Comparison of ENCODE assay signal across 25 cellular contexts in the genomic region with DNA sequence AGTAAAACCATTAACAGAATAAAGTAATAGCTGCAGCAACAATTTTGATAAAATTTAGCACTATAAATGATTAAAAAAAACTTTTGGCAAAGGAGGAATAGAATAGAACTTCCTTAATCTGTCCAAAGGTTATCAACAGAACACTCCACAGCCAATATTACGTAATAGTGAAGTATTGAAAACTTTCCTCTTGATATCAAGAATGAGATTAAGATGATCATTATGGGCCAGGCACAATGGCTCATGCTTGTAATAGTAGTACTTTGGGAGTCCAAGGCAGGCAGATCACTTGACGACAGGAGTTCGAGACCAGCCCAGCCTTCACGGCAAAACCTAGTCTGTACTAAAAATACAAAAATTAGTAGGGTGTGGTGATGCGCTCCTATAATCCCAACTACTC. TPM values are rescaled to one million over a fixed set of nuclear protein-coding genes. Genes with fewer than 3 reads are reported as not detected.
"Had no signal": no experiment of that assay in that cellular context is flagged by ENCODE, and none has a peak within 500 bp of the region (broad histone marks: within the 10 kb centered on the region; RNA-seq: fewer than 3 reads in every experiment).

No MANE protein-coding gene starts in this region.

- H3K4me2 ChIP-seq: hepatocyte had no signal

- DNase-seq: colonic mucosa; cortex of kidney; effector CD8-positive, alpha-beta T cell; effector memory CD8-positive, alpha-beta T cell; endodermal cell; erythroblast; esophagus squamous epithelium; foreskin fibroblast; foreskin melanocyte; gastrocnemius medialis; heart left ventricle; hypothalamus; immature natural killer cell; left cardiac atrium; left lung; left ventricle myocardium superior; lower lobe of right lung; mesenchymal stem cell; mucosa of descending colon; naive B cell had no signal

- H3K36me3 ChIP-seq: colonic mucosa, esophagus squamous epithelium, left lung, lower lobe of right lung had no signal

- ATAC-seq: effector memory CD8-positive, alpha-beta T cell; esophagus mucosa; gastrocnemius medialis; heart left ventricle; left cardiac atrium; left lung; left ventricle myocardium superior; lower lobe of right lung; mucosa of descending colon had no signal

- H3K4me3 ChIP-seq: colonic mucosa, esophagus squamous epithelium, gastrocnemius medialis, heart left ventricle, hepatocyte, left lung, lower lobe of right lung, mucosa of descending colon had no signal

- H3K27ac ChIP-seq: colonic mucosa, epithelial cell of prostate, esophagus squamous epithelium, gastrocnemius medialis, heart left ventricle, hepatocyte, left lung, lower lobe of right lung had no signal

- H3K79me2 ChIP-seq: hepatocyte had no signal

- H3K27me3 ChIP-seq: colonic mucosa, esophagus squamous epithelium, gastrocnemius medialis, heart left ventricle, hepatocyte, left lung had no signal

- H3K9me3 ChIP-seq: colonic mucosa, gastrocnemius medialis, lower lobe of right lung had no signal

- H3K4me1 ChIP-seq: colonic mucosa, esophagus squamous epithelium, left lung, lower lobe of right lung had no signal

- FAIRE-seq: endometrium, keratinocyte had no signal

- H2AFZ ChIP-seq: hepatocyte had no signal

RNA-seq across cellular contexts. Expression of gene SOBP, which starts 26.0 kb away (rescaled TPM):
- polyA plus RNA-seq: immature natural killer cell, keratinocyte had no signal
